In the genomic region with DNA sequence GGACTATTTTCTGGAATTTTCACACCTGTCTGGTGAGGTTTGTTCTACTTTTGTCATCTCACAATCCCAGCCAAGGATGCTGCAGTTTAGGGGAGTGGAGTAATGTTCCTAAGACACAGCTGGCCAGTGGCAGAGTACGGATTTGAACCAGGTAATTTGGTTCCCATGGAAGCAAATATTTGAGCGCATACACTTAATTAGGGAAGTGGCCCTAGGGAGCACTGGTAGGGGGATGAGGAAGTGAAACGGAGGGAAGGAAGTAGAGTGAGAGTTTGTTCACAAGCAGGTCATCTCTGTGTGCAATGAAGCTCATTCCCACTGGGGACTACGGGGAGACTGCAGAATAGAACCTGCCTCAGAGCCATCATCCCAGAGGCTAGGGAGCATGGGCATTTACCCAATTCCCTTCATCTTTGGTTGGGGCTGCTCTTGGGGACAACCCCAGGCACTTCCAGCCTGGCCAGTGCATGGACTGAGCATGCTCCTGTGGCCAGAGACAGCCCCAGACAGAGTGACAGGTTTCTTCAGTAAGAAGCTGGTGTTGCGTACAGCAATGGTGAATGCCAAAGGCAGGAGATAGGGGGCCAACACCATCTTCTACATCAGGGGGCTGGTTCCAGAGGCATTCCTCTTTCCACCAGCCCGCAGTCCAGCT, we compare ENCODE assay signal across 9 cellular contexts.
A peak's percentile ranks its signal among the peaks of the same experiment; 100 is the strongest.
DNase-seq lines count a peak whose midpoint lies in the region; ATAC-seq, FAIRE-seq and TF ChIP-seq lines count a peak whose summit lies in the region.
"Had no signal": no experiment of that assay in that cellular context is flagged by ENCODE, and none has a peak within 500 bp of the region (broad histone marks: within the 10 kb centered on the region; RNA-seq: fewer than 3 reads in every experiment).

No MANE protein-coding gene starts in this region.

- whole genome bisulfite sequencing in pancreas, 2 donors: 55 to 60% methylated on average over 6 of the region's 6 CpGs

- FAIRE-seq in pancreas (lab: Jason Lieb, UNC): no peak

- peaks cover 0 to 9% (median 0%) of the 10 kb centered on the region in 3 donors for H3K4me1 ChIP-seq in pancreas

- DNase-seq in NOMO-1 treated with DMSO at 0.1 percent for 48 hours (lab: John Stamatoyannopoulos, UW; ENCODE audit: unreplicated experiment) (peak; percentile 97), pancreas (no peak), NCI-H226 (no peak), SK-N-DZ (ENCODE audit: low spot score) (no peak)
- no peak for DNase-seq in activated effector memory CD4-positive, alpha-beta T cell treated with Interleukin-2 at 50 U/mL for 16 hours
- DNase-seq: HCEC 1CT had no signal

- H3K27ac ChIP-seq in pancreas: no peak overlapping the region
- H3K27ac ChIP-seq: SK-N-MC had no signal

- intact Hi-C loops in pancreas (cut with DNase I): no loop called here

- no peak overlapping the region for H3K4me3 ChIP-seq in pancreas
- H3K4me3 ChIP-seq: SK-N-MC had no signal

- H3K9me3 ChIP-seq in pancreas: no peaks in the 10 kb centered on the region

- ATAC-seq in GM19043 (IDR thresholded peaks at IDR 0.05; ENCODE audit: low read depth, unreplicated experiment) (peak; percentile 54), HG02852 (IDR thresholded peaks at IDR 0.05; ENCODE audit: unreplicated experiment) (peak; percentile 58), pancreas (peak in 3 of 4 donors; percentile 11 to 59 (median 50))

- no peak for TF ChIP-seq CTCF in pancreas (IDR thresholded peaks at IDR 0.05)

- H3K27me3 ChIP-seq in pancreas: peaks cover 0 to 6% (median 0%) of the 10 kb centered on the region in 4 donors

- no peaks in the 10 kb centered on the region for H3K36me3 ChIP-seq in pancreas
